In the genomic region with DNA sequence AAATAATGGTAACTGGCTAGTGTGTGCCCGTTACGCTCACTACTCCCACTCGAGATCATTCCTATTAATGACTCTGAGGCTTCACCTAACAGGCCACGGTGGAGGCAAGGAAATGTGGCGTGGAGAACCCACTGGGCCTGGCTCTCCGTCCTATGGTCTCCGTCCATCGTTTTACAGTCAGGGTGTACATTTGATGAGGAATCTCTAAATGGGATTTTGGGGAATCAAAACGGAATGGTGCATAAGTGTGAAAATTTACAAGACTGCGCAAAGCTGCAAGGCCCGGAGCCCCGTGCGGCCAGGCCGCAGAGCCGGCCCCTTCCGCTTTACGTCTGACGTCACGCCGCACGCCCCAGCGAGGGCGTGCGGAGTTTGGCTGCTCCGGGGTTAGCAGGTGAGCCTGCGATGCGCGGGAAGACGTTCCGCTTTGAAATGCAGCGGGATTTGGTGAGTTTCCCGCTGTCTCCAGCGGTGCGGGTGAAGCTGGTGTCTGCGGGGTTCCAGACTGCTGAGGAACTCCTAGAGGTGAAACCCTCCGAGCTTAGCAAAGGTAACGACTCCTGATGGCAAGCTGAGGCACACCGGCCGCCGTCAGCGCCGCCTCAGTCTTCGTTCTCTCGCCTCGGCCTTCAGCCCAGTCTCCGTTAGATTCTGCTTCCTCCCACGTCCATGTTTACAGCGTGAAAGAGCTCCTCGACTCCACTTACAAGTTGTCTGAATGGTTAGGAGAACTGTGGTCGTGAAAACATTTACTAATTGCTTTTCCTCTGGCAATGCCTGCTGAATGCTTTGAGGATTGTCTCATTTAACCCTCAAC, we compare ENCODE assay signal across 1 cellular context.
TF ChIP-seq lines count a peak whose summit lies in the region.

A gene (plus strand): TSS at position 364 of the 817 bp plus-strand sequence. CDS start 42 bp downstream, at position 406.

TF ChIP-seq in A549, 52 proteins besides CTCF, POLR2A, EP300 and RAD21 (continued from another document):
- TF ChIP-seq, protein P1, sequence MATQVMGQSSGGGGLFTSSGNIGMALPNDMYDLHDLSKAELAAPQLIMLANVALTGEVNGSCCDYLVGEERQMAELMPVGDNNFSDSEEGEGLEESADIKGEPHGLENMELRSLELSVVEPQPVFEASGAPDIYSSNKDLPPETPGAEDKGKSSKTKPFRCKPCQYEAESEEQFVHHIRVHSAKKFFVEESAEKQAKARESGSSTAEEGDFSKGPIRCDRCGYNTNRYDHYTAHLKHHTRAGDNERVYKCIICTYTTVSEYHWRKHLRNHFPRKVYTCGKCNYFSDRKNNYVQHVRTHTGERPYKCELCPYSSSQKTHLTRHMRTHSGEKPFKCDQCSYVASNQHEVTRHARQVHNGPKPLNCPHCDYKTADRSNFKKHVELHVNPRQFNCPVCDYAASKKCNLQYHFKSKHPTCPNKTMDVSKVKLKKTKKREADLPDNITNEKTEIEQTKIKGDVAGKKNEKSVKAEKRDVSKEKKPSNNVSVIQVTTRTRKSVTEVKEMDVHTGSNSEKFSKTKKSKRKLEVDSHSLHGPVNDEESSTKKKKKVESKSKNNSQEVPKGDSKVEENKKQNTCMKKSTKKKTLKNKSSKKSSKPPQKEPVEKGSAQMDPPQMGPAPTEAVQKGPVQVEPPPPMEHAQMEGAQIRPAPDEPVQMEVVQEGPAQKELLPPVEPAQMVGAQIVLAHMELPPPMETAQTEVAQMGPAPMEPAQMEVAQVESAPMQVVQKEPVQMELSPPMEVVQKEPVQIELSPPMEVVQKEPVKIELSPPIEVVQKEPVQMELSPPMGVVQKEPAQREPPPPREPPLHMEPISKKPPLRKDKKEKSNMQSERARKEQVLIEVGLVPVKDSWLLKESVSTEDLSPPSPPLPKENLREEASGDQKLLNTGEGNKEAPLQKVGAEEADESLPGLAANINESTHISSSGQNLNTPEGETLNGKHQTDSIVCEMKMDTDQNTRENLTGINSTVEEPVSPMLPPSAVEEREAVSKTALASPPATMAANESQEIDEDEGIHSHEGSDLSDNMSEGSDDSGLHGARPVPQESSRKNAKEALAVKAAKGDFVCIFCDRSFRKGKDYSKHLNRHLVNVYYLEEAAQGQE (IDR thresholded peaks at IDR 0.05): peak; percentile 66
- TF ChIP-seq BHLHE40 (IDR thresholded peaks at IDR 0.05; ENCODE audit: low read depth, low read length) (peak; percentile 49; the same call in 1 of the 2 replicates), KDM1A (IDR thresholded peaks at IDR 0.05; ENCODE audit: low read depth) (no peak), TP53 (CRISPR knock-in tag; IDR thresholded peaks at IDR 0.05) (no peak), FOXS1 (CRISPR knock-in tag; IDR thresholded peaks at IDR 0.05) (0 out of 2 replicates have a peak, but pooled peaks have one; percentile 76), RNF2 (IDR thresholded peaks at IDR 0.05; ENCODE audit: borderline replicate concordance, low read depth) (peak; percentile 89), GATA3 (IDR thresholded peaks at IDR 0.05; ENCODE audit: borderline replicate concordance) (no peak; the same call in 1 of the 2 replicates), SREBF2 (IDR thresholded peaks at IDR 0.05) (no peak), HOXA7 (CRISPR knock-in tag; IDR thresholded peaks at IDR 0.05) (0 out of 2 replicates have a peak, but pooled peaks have one; percentile 66), ZNF302 (CRISPR knock-in tag; IDR thresholded peaks at IDR 0.05) (peak; percentile 89), KDM5A (IDR thresholded peaks at IDR 0.05) (peak; percentile 65; the same call in 1 of the 2 replicates), MAFK (IDR thresholded peaks at IDR 0.05; ENCODE audit: partially characterized antibody) (no peak), ESRRA (IDR thresholded peaks at IDR 0.05; ENCODE audit: borderline replicate concordance, low read length) (no peak), HEYL (CRISPR knock-in tag; IDR thresholded peaks at IDR 0.05) (0 out of 2 replicates have a peak, but pooled peaks have one; percentile 28), FOSL2 (IDR thresholded peaks at IDR 0.05) (no peak), FOSL2 (CRISPR knock-in tag; IDR thresholded peaks at IDR 0.05) (no peak), ZSCAN20 (CRISPR knock-in tag; IDR thresholded peaks at IDR 0.05) (peak; percentile 63; the same call in 1 of the 2 replicates), NPAS2 (CRISPR knock-in tag; IDR thresholded peaks at IDR 0.05; ENCODE audit: borderline replicate concordance) (0 out of 2 replicates have a peak, but pooled peaks have one; percentile 18), PHF8 (IDR thresholded peaks at IDR 0.05; ENCODE audit: borderline replicate concordance, low read depth) (peak; percentile 86; the same call in 1 of the 2 replicates), EHF (CRISPR knock-in tag; IDR thresholded peaks at IDR 0.05) (peak; percentile 91), NR3C1 (IDR thresholded peaks at IDR 0.05) (no peak), RCOR1 (IDR thresholded peaks at IDR 0.05; ENCODE audit: low read depth, low read length) (no peak), RARB (CRISPR knock-in tag; IDR thresholded peaks at IDR 0.05) (no peak), JUNB (IDR thresholded peaks at IDR 0.05) (no peak), CHD2 (IDR thresholded peaks at IDR 0.05; ENCODE audit: low read length, partially characterized antibody) (peak; percentile 68), JUN (IDR thresholded peaks at IDR 0.05) (peak; percentile 78 to 95; a peak in 4 of 5 replicates), TFCP2L1 (CRISPR knock-in tag; IDR thresholded peaks at IDR 0.05) (peak; percentile 32; the same call in 1 of the 2 replicates), NFE2L2 (conservative IDR thresholded peaks at IDR 0.05; ENCODE audit: low read length) (no peak; the same call in 1 of the 2 replicates), CEBPB (IDR thresholded peaks at IDR 0.05) (no peak), POLR2AphosphoS2 (conservative IDR thresholded peaks at IDR 0.05; ENCODE audit: low read length) (no peak), SMC3 (IDR thresholded peaks at IDR 0.05) (no peak; the same call in 2 of the 3 replicates), CHD4 (IDR thresholded peaks at IDR 0.05; ENCODE audit: borderline replicate concordance) (no peak), EHMT2 (IDR thresholded peaks at IDR 0.05; ENCODE audit: low read depth) (0 out of 2 replicates have a peak, but pooled peaks have one; percentile 26)
- TF ChIP-seq, protein P2, sequence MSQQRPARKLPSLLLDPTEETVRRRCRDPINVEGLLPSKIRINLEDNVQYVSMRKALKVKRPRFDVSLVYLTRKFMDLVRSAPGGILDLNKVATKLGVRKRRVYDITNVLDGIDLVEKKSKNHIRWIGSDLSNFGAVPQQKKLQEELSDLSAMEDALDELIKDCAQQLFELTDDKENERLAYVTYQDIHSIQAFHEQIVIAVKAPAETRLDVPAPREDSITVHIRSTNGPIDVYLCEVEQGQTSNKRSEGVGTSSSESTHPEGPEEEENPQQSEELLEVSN (IDR thresholded peaks at IDR 0.05; ENCODE audit: borderline replicate concordance, low read depth): peak; percentile 99
- TF ChIP-seq, protein P3, sequence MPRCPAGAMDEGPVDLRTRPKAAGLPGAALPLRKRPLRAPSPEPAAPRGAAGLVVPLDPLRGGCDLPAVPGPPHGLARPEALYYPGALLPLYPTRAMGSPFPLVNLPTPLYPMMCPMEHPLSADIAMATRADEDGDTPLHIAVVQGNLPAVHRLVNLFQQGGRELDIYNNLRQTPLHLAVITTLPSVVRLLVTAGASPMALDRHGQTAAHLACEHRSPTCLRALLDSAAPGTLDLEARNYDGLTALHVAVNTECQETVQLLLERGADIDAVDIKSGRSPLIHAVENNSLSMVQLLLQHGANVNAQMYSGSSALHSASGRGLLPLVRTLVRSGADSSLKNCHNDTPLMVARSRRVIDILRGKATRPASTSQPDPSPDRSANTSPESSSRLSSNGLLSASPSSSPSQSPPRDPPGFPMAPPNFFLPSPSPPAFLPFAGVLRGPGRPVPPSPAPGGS (IDR thresholded peaks at IDR 0.05): peak; percentile 84; the same call in 2 of the 3 replicates
- TF ChIP-seq, protein P4, sequence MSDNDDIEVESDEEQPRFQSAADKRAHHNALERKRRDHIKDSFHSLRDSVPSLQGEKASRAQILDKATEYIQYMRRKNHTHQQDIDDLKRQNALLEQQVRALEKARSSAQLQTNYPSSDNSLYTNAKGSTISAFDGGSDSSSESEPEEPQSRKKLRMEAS (IDR thresholded peaks at IDR 0.05): peak; percentile 99
- TF ChIP-seq, protein P5, sequence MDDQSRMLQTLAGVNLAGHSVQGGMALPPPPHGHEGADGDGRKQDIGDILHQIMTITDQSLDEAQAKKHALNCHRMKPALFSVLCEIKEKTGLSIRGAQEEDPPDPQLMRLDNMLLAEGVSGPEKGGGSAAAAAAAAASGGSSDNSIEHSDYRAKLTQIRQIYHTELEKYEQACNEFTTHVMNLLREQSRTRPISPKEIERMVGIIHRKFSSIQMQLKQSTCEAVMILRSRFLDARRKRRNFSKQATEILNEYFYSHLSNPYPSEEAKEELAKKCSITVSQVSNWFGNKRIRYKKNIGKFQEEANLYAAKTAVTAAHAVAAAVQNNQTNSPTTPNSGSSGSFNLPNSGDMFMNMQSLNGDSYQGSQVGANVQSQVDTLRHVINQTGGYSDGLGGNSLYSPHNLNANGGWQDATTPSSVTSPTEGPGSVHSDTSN (IDR thresholded peaks at IDR 0.05): no peak
- TF ChIP-seq, protein P6, sequence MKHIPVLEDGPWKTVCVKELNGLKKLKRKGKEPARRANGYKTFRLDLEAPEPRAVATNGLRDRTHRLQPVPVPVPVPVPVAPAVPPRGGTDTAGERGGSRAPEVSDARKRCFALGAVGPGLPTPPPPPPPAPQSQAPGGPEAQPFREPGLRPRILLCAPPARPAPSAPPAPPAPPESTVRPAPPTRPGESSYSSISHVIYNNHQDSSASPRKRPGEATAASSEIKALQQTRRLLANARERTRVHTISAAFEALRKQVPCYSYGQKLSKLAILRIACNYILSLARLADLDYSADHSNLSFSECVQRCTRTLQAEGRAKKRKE (CRISPR knock-in tag; IDR thresholded peaks at IDR 0.05; ENCODE audit: low read depth): peak; percentile 90; the same call in 1 of the 2 replicates
- TF ChIP-seq, protein P7, sequence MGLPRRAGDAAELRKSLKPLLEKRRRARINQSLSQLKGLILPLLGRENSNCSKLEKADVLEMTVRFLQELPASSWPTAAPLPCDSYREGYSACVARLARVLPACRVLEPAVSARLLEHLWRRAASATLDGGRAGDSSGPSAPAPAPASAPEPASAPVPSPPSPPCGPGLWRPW (IDR thresholded peaks at IDR 0.05): no peak
- TF ChIP-seq, protein P8, sequence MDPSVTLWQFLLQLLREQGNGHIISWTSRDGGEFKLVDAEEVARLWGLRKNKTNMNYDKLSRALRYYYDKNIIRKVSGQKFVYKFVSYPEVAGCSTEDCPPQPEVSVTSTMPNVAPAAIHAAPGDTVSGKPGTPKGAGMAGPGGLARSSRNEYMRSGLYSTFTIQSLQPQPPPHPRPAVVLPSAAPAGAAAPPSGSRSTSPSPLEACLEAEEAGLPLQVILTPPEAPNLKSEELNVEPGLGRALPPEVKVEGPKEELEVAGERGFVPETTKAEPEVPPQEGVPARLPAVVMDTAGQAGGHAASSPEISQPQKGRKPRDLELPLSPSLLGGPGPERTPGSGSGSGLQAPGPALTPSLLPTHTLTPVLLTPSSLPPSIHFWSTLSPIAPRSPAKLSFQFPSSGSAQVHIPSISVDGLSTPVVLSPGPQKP (IDR thresholded peaks at IDR 0.05; ENCODE audit: low read depth, low read length): no peak
